In the genomic region with DNA sequence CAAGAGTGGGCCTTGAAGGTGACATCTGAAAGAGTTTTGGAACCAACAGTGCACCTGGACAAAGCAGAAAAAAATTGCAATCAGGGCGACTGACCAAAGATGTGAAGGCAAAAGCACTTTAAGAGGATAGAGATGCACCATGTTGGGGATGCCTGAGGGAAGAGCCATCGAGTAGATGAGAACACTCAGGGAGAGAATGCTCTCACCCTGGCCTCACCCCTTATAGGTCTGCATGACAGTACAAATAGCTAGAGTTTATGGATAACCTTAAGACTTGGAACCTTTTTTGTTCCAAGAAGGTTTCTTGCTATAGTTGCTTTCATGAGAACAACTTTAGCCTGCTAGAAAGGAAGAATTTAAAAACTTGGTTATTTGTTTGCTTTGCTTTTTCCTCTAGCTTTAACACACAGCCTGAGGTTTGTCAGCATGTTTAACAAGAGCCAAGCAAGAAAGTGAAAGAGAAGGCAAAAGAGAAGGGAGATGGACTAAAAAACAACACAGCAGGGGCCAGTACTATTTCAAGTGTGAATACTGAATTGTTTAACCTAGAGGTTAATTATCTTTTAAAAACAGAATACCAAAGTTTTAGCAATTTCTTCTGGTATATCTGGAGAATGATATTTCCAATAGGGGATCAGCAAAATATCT, we compare ENCODE assay signal across 15 cellular contexts.
DNase-seq lines count a peak whose midpoint lies in the region; ATAC-seq, FAIRE-seq and TF ChIP-seq lines count a peak whose summit lies in the region.
"Had no signal": no experiment of that assay in that cellular context is flagged by ENCODE, and none has a peak within 500 bp of the region (broad histone marks: within the 10 kb centered on the region; RNA-seq: fewer than 3 reads in every experiment).

No MANE protein-coding gene starts in this region.

- no peak for TF ChIP-seq EP300 in A549 (IDR thresholded peaks at IDR 0.05)

- H3K27ac ChIP-seq in A549 (no peak overlapping the region), epithelial cell of prostate (peak overlapping the region; percentile 51), SJCRH30 (no peak overlapping the region)
- H3K27ac ChIP-seq: esophagus muscularis mucosa had no signal

- H3K4me2 ChIP-seq in A549, result 0 out of 3 replicates have a peak overlapping the region, but pooled peaks have one; percentile 18

- ATAC-seq in A549 (no peak), GM19467 (IDR thresholded peaks at IDR 0.05; ENCODE audit: unreplicated experiment) (peak; percentile 54), HG03159 (IDR thresholded peaks at IDR 0.05; ENCODE audit: unreplicated experiment) (peak; percentile 54)
- ATAC-seq: T-cell had no signal

- TF ChIP-seq RAD21 in A549 (conservative IDR thresholded peaks at IDR 0.05 in 1 of 2, IDR thresholded peaks at IDR 0.05 in 1 of 2), result no peak

- POLR2A ChIA-PET in A549 (lab: Yijun Ruan, JAX), result no interaction called here

- no peak for FAIRE-seq in A549 (lab: Jason Lieb, UNC)
- no peak for FAIRE-seq in GM19239 (lab: Jason Lieb, UNC)
- FAIRE-seq: A204.1, keratinocyte had no signal

- no peak for DNase-seq in A549 (ENCODE audit: low read depth in 1 of 2, low spot score in 1 of 2)
- no peak for DNase-seq in epithelial cell of prostate (ENCODE audit: low read depth, low spot score)
- no peak for DNase-seq in stimulated activated CD4-positive, alpha-beta T cell treated with anti-CD3 and anti-CD28 coated beads, Interleukin-2, amount 100 ng/mL, for 48 hours
- no peak for DNase-seq in SJCRH30
- no peak for DNase-seq in GM19239 (ENCODE audit: insufficient read length, low spot score)
- DNase-seq in foreskin fibroblast, result no peak
- DNase-seq: NCI-H1048; nucleus accumbens; stimulated activated CD4-positive, alpha-beta T cell treated with anti-CD3 and anti-CD28 coated beads, Interleukin-2, amount 100 ng/mL, for 24 hours; T-cell had no signal

- no peak overlapping the region for H3K4me3 ChIP-seq in A549
- no peak overlapping the region for H3K4me3 ChIP-seq in SJCRH30
- H3K4me3 ChIP-seq in foreskin fibroblast (ENCODE audit: low read depth in 1 of 2, low read length in 2 of 2), result no peak overlapping the region
- H3K4me3 ChIP-seq: esophagus muscularis mucosa had no signal

- H3K27me3 ChIP-seq in SJCRH30, result no peaks in the 10 kb centered on the region
- H3K27me3 ChIP-seq: esophagus muscularis mucosa had no signal

- no peak for TF ChIP-seq POLR2A in A549 (IDR thresholded peaks at IDR 0.05; ENCODE audit: low read length)

- CTCF ChIA-PET in A549 (lab: Yijun Ruan, JAX), result no interaction called here

- WGBS in A549 (ENCODE audit: missing lambda C conversion rate), result 74% methylated on average over 2 of the region's 2 CpGs

- no peak for TF ChIP-seq CTCF in A549 (IDR thresholded peaks at IDR 0.05)
- no peak for TF ChIP-seq CTCF in foreskin fibroblast (IDR thresholded peaks at IDR 0.05; ENCODE audit: low read depth, low read length)

- 0 out of 3 replicates have a peak, but pooled peaks cover 12% of the 10 kb centered on the region for H3K4me1 ChIP-seq in A549
- no peaks in the 10 kb centered on the region for H3K4me1 ChIP-seq in SJCRH30

- H3K9me3 ChIP-seq in A549 (no peaks in the 10 kb centered on the region), SJCRH30 (replicated peaks) (no peaks in the 10 kb centered on the region)
- H3K9me3 ChIP-seq: esophagus muscularis mucosa had no signal

- no peaks in the 10 kb centered on the region; the same call in 1 of the 2 replicates for H3K36me3 ChIP-seq in SJCRH30
- H3K36me3 ChIP-seq: esophagus muscularis mucosa had no signal

TF ChIP-seq in A549, 52 proteins besides CTCF, POLR2A, EP300 and RAD21:
- no peak for TF ChIP-seq HOXA7 (CRISPR knock-in tag; IDR thresholded peaks at IDR 0.05)
- no peak for TF ChIP-seq SMC3 (IDR thresholded peaks at IDR 0.05)
- TF ChIP-seq RARB (CRISPR knock-in tag; IDR thresholded peaks at IDR 0.05), result no peak
- TF ChIP-seq GATA3 (IDR thresholded peaks at IDR 0.05; ENCODE audit: borderline replicate concordance), result no peak
- TF ChIP-seq, protein P1, sequence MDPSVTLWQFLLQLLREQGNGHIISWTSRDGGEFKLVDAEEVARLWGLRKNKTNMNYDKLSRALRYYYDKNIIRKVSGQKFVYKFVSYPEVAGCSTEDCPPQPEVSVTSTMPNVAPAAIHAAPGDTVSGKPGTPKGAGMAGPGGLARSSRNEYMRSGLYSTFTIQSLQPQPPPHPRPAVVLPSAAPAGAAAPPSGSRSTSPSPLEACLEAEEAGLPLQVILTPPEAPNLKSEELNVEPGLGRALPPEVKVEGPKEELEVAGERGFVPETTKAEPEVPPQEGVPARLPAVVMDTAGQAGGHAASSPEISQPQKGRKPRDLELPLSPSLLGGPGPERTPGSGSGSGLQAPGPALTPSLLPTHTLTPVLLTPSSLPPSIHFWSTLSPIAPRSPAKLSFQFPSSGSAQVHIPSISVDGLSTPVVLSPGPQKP (IDR thresholded peaks at IDR 0.05; ENCODE audit: low read depth, low read length), result no peak
- TF ChIP-seq USF2 (IDR thresholded peaks at IDR 0.05), result no peak
- no peak for TF ChIP-seq ESRRA (IDR thresholded peaks at IDR 0.05; ENCODE audit: borderline replicate concordance, low read length)
- no peak for TF ChIP-seq PBX3 (IDR thresholded peaks at IDR 0.05)
- TF ChIP-seq, protein P2, sequence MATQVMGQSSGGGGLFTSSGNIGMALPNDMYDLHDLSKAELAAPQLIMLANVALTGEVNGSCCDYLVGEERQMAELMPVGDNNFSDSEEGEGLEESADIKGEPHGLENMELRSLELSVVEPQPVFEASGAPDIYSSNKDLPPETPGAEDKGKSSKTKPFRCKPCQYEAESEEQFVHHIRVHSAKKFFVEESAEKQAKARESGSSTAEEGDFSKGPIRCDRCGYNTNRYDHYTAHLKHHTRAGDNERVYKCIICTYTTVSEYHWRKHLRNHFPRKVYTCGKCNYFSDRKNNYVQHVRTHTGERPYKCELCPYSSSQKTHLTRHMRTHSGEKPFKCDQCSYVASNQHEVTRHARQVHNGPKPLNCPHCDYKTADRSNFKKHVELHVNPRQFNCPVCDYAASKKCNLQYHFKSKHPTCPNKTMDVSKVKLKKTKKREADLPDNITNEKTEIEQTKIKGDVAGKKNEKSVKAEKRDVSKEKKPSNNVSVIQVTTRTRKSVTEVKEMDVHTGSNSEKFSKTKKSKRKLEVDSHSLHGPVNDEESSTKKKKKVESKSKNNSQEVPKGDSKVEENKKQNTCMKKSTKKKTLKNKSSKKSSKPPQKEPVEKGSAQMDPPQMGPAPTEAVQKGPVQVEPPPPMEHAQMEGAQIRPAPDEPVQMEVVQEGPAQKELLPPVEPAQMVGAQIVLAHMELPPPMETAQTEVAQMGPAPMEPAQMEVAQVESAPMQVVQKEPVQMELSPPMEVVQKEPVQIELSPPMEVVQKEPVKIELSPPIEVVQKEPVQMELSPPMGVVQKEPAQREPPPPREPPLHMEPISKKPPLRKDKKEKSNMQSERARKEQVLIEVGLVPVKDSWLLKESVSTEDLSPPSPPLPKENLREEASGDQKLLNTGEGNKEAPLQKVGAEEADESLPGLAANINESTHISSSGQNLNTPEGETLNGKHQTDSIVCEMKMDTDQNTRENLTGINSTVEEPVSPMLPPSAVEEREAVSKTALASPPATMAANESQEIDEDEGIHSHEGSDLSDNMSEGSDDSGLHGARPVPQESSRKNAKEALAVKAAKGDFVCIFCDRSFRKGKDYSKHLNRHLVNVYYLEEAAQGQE (IDR thresholded peaks at IDR 0.05), result no peak
- no peak for TF ChIP-seq ZSCAN20 (CRISPR knock-in tag; IDR thresholded peaks at IDR 0.05)
- no peak for TF ChIP-seq EHMT2 (IDR thresholded peaks at IDR 0.05; ENCODE audit: low read depth)
- no peak for TF ChIP-seq HEYL (CRISPR knock-in tag; IDR thresholded peaks at IDR 0.05)
TF ChIP-seq in A549: peak in this region for 0.

Comparison
In these comparisons a context has a peak if more than half of its experiments do, and no peak if none do; other contexts are left out.
1. ATAC-seq: peak in GM19467 (single experiment) and HG03159 (single experiment); none in A549 (0 of 2).